In genomic region chr5:157366741-157367684, GRCh38 we compare ENCODE assay signal across 8 cellular contexts.
A peak's percentile ranks its signal among the peaks of the same experiment; 100 is the strongest.
DNase-seq lines count a peak whose midpoint lies in the region; ATAC-seq and TF ChIP-seq lines count a peak whose summit lies in the region.

No MANE protein-coding gene starts in this region.

- TF ChIP-seq CTCF in AG04449 (IDR thresholded peaks at IDR 0.05; ENCODE audit: insufficient read depth, low read length, missing control alignments) (peak; percentile 76), HFF-Myc (IDR thresholded peaks at IDR 0.05; ENCODE audit: low read depth, low read length, missing control alignments) (peak; percentile 61), brain microvascular endothelial cell (IDR thresholded peaks at IDR 0.05; ENCODE audit: low read depth, low read length, missing control alignments) (peak; percentile 83), lower lobe of right lung (IDR thresholded peaks at IDR 0.05) (peak; percentile 25)

- in situ Hi-C loops in brain microvascular endothelial cell (cut with HindIII; ENCODE audit: low pct_ligation_motif_present, low sequenced_read_pairs) = no loop called here

- no peaks in the 10 kb centered on the region for H3K9me3 Mint-ChIP-seq in activated naive CD4-positive, alpha-beta T cell treated with anti-CD3 and anti-CD28 coated beads, Interleukin-2, amount 10 ng/mL, durations not matched to agents 7 days and 5 days

- intact Hi-C loops in lower lobe of right lung (cut with DNase I) = no loop called here

- H3K4me3 ChIP-seq in AG04449 (ENCODE audit: low read depth, low read length) = no peak overlapping the region
- no peak overlapping the region for H3K4me3 ChIP-seq in HFF-Myc (replicated peaks; ENCODE audit: low read depth, low read length)
- no peak overlapping the region for H3K4me3 ChIP-seq in brain microvascular endothelial cell (ENCODE audit: low read depth, low read length)
- no peak overlapping the region for H3K4me3 ChIP-seq in lower lobe of right lung

- no peaks in the 10 kb centered on the region for H3K4me1 ChIP-seq in lower lobe of right lung

- no peaks in the 10 kb centered on the region for H3K4me1 Mint-ChIP-seq in activated naive CD4-positive, alpha-beta T cell treated with anti-CD3 and anti-CD28 coated beads, Interleukin-2, amount 10 ng/mL, durations not matched to agents 7 days and 5 days

- DNase-seq in AG04449 (ENCODE audit: low read depth, low spot score) (peak; percentile 68), HFF-Myc (ENCODE audit: extremely low read depth, low read depth) (no peak), brain microvascular endothelial cell (peak; percentile 77), lower lobe of right lung (no peak), HPDE6-E6E7 (ENCODE audit: extremely low spot score) (no peak)
- DNase-seq in activated naive CD4-positive, alpha-beta T cell treated with anti-CD3 and anti-CD28 coated beads, Interleukin-2, amount 10 ng/mL, durations not matched to agents 7 days and 5 days = no peak

- H3K36me3 ChIP-seq in brain microvascular endothelial cell (replicated peaks) = no peaks in the 10 kb centered on the region
- H3K36me3 ChIP-seq in lower lobe of right lung = peaks cover 27% of the 10 kb centered on the region

- H3K36me3 Mint-ChIP-seq in activated naive CD4-positive, alpha-beta T cell treated with anti-CD3 and anti-CD28 coated beads, Interleukin-2, amount 10 ng/mL, durations not matched to agents 7 days and 5 days = peaks cover 80% of the 10 kb centered on the region

- CTCF ChIA-PET in AG04449 (lab: Yijun Ruan, JAX) = interaction anchor here (0.7 to 7.7 kb wide), 14 partner anchors 13 to 376 kb away, joined by 3 to 172 read pairs (median 4); partner anchors contain the start of genes LSM11 and NIPAL4
- CTCF ChIA-PET in activated naive CD4-positive, alpha-beta T cell treated with anti-CD3 and anti-CD28 coated beads, Interleukin-2, amount 10 ng/mL, durations not matched to agents 7 days and 5 days (lab: Charles Lee) = interaction anchor here (1.1 kb wide), 1 partner anchor 374 kb away, joined by 4 read pairs; no protein-coding TSS in a partner anchor

- H3K9me3 ChIP-seq in lower lobe of right lung = no peaks in the 10 kb centered on the region

- ATAC-seq in lower lobe of right lung (no peak), HG03135 (IDR thresholded peaks at IDR 0.05; ENCODE audit: unreplicated experiment) (no peak), HG02678 (IDR thresholded peaks at IDR 0.05; ENCODE audit: unreplicated experiment) (no peak)

- H3K27me3 Mint-ChIP-seq in activated naive CD4-positive, alpha-beta T cell treated with anti-CD3 and anti-CD28 coated beads, Interleukin-2, amount 10 ng/mL, durations not matched to agents 7 days and 5 days = no peaks in the 10 kb centered on the region

- no peak overlapping the region for H3K27ac Mint-ChIP-seq in activated naive CD4-positive, alpha-beta T cell treated with anti-CD3 and anti-CD28 coated beads, Interleukin-2, amount 10 ng/mL, durations not matched to agents 7 days and 5 days

- H3K4me3 Mint-ChIP-seq in activated naive CD4-positive, alpha-beta T cell treated with anti-CD3 and anti-CD28 coated beads, Interleukin-2, amount 10 ng/mL, durations not matched to agents 7 days and 5 days = no peak overlapping the region

- H3K27me3 ChIP-seq in brain microvascular endothelial cell (replicated peaks) (no peaks in the 10 kb centered on the region), lower lobe of right lung (ENCODE audit: low read depth) (no peaks in the 10 kb centered on the region)

- H3K27ac ChIP-seq in brain microvascular endothelial cell (no peak overlapping the region), lower lobe of right lung (no peak overlapping the region)

- POLR2A ChIA-PET in AG04449 (lab: Yijun Ruan, JAX) = interaction anchor here (0.6 to 0.7 kb wide), 2 partner anchors 144 to 191 kb away, joined by 3 to 5 read pairs; no protein-coding TSS in a partner anchor

Comparison
In these comparisons a context has a peak if more than half of its experiments do, and no peak if none do; other contexts are left out.
1. DNase-seq: peak in AG04449 (single experiment) and brain microvascular endothelial cell (single experiment); none in HFF-Myc (single experiment), lower lobe of right lung (single experiment), HPDE6-E6E7 (single experiment) and activated naive CD4-positive, alpha-beta T cell treated with anti-CD3 and anti-CD28 coated beads, Interleukin-2, amount 10 ng/mL, durations not matched to agents 7 days and 5 days (single experiment).
2. CTCF ChIP-seq: peak in every context shown above with its lines; median percentile 83 in brain microvascular endothelial cell; 76 in AG04449; 61 in HFF-Myc; 25 in lower lobe of right lung.